Comparison of ENCODE assay signal across 8 cellular contexts in the genomic region with DNA sequence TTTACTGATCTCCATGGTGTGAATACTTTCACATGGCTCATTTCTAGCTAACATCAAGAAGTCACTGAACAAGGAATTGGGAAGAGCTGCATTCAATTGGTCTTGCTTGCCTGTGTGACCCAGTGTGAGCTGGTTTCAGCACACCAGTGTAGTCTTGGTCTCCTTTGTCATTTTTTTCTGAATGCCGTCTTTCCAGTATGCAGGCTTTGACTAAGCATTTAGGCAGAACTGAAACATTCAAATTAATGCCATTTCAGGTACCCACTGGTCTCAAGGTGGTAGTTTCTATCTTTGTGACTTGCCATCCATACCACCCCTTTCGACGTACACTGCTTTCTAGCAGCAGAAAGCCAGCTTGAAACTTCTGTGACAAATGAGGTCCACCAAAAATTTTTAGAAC.
A peak's percentile ranks its signal among the peaks of the same experiment; 100 is the strongest.
DNase-seq lines count a peak whose midpoint lies in the region; ATAC-seq and FAIRE-seq lines count a peak whose summit lies in the region.

No MANE protein-coding gene starts in this region.

- H3K36me3 Mint-ChIP-seq in naive B cell, result peaks cover 0 to 5% of the 10 kb centered on the region in 2 donors

- H3K27ac Mint-ChIP-seq in naive B cell, result peak overlapping the region; percentile 24 to 93 (median 79)

- peak overlapping the region; percentile 48 to 75 (median 71) for H3K4me3 Mint-ChIP-seq in naive B cell

- no peaks in the 10 kb centered on the region for H3K9me3 Mint-ChIP-seq in naive B cell

- H3K27me3 Mint-ChIP-seq in naive B cell, result no peaks in the 10 kb centered on the region

- no peak for FAIRE-seq in urothelium cell line (lab: Jason Lieb, UNC)

- peaks cover 64 to 87% (median 83%) of the 10 kb centered on the region in 3 donors for H3K4me1 Mint-ChIP-seq in naive B cell

- DNase-seq in naive B cell (peak; percentile 41), HPDE6-E6E7 (ENCODE audit: extremely low spot score) (no peak), urothelium cell line (ENCODE audit: low spot score) (no peak), NCI-H1436 treated with DMSO at 0.1 percent for 48 hours (lab: John Stamatoyannopoulos, UW) (no peak), SW480 (ENCODE audit: low spot score) (no peak)

- ATAC-seq in GM18868 (IDR thresholded peaks at IDR 0.05; ENCODE audit: unreplicated experiment), result peak; percentile 90
- ATAC-seq in GM21619 (IDR thresholded peaks at IDR 0.05; ENCODE audit: unreplicated experiment), result peak; percentile 77
- peak; percentile 78 for ATAC-seq in HG03521 (IDR thresholded peaks at IDR 0.05; ENCODE audit: unreplicated experiment)
- ATAC-seq in naive B cell (ENCODE audit: low read depth in 2 of 2), result peak; percentile 86 to 89
